1 cellular context compared by ENCODE assay signal in the genomic region with DNA sequence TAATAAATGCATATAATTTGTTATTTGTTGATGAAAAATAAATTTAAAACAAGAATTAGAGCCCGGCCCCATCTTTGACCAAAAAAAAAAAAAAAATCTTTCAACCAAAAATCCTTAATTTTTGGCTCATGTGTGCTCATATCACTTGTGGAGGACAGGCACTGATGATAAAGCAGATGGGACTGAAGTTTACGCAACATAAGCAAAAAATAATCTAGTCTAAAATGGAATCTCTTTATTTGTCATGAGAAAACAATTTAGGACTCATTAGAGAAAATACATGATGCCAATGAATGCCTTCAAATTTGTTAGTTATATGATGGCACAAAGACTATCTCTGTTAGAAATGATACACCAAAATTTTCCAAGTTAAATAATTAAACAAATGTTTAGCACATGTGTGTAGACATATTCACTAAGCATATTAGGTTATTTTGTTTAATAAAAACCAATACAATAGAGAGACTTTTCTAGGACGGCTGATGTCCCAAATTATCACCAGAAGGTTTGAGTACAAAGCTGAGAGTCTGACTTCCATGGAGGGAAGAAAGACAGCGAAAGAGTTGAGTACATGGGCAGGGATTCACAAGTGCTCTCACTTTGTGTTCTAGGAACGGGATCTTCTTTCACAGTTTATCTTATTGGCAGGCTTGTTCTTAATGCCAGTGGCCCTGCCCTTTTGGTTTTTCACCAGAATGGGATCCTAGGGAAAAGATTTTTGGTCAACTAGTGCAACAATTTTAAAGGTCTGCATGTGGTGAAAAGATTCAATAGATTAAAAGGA.
TF ChIP-seq lines count a peak whose summit lies in the region.

No MANE protein-coding gene starts in this region.

TF ChIP-seq in IMR-90, 13 proteins besides CTCF, POLR2A, EP300 and RAD21 (continued from another document):
- TF ChIP-seq RCOR1 (IDR thresholded peaks at IDR 0.05; ENCODE audit: insufficient replicate concordance, low read length): no peak
